In genomic region chr7:111784971-111785575, GRCh38 we compare ENCODE assay signal across 17 cellular contexts.
"Had no signal": no experiment of that assay in that cellular context is flagged by ENCODE, and none has a peak within 500 bp of the region (broad histone marks: within the 10 kb centered on the region; RNA-seq: fewer than 3 reads in every experiment).

No MANE protein-coding gene starts in this region.

- H3K4me1 ChIP-seq: breast epithelium, gastroesophageal sphincter had no signal

- H3K36me3 ChIP-seq: breast epithelium, transverse colon had no signal

- H3K27me3 ChIP-seq: breast epithelium, gastroesophageal sphincter, heart right ventricle, transverse colon had no signal

- H3K36me3 Mint-ChIP-seq: activated naive CD8-positive, alpha-beta T cell treated with anti-CD3 and anti-CD28 coated beads, Interleukin-2, amount 10 ng/mL, durations not matched to agents 7 days and 5 days had no signal

- H3K9me3 Mint-ChIP-seq: activated naive CD8-positive, alpha-beta T cell treated with anti-CD3 and anti-CD28 coated beads, Interleukin-2, amount 10 ng/mL, durations not matched to agents 7 days and 5 days; effector memory CD8-positive, alpha-beta T cell; nephron had no signal

- H3K9me3 ChIP-seq: breast epithelium, gastroesophageal sphincter, heart right ventricle, transverse colon had no signal

- ATAC-seq: effector memory CD8-positive, alpha-beta T cell; gastroesophageal sphincter; heart right ventricle; right cardiac atrium had no signal

- DNase-seq: activated naive CD4-positive, alpha-beta T cell; activated naive CD8-positive, alpha-beta T cell treated with anti-CD3 and anti-CD28 coated beads, Interleukin-2, amount 10 ng/mL, durations not matched to agents 7 days and 5 days; activated T-cell treated with anti-CD3 and anti-CD28 coated beads for 4 hours; dermis blood vessel endothelial cell; effector memory CD8-positive, alpha-beta T cell; heart right ventricle; mesenchymal stem cell; occipital lobe; right cardiac atrium; small intestine; stimulated activated CD4-positive, alpha-beta T cell treated with anti-CD3 and anti-CD28 coated beads, Interleukin-4, amount 100 ng/mL, for 24 hours; stimulated activated naive CD4-positive, alpha-beta T cell; SW 1271; transverse colon had no signal

- H3K27ac ChIP-seq: breast epithelium, gastroesophageal sphincter, heart right ventricle, transverse colon had no signal

- H3K4me3 Mint-ChIP-seq: activated naive CD8-positive, alpha-beta T cell treated with anti-CD3 and anti-CD28 coated beads, Interleukin-2, amount 10 ng/mL, durations not matched to agents 7 days and 5 days; effector memory CD8-positive, alpha-beta T cell; nephron had no signal

- H3K4me3 ChIP-seq: breast epithelium, gastroesophageal sphincter, heart right ventricle, transverse colon had no signal

- H3K27ac Mint-ChIP-seq: activated naive CD8-positive, alpha-beta T cell treated with anti-CD3 and anti-CD28 coated beads, Interleukin-2, amount 10 ng/mL, durations not matched to agents 7 days and 5 days; effector memory CD8-positive, alpha-beta T cell had no signal

- H3K4me1 Mint-ChIP-seq: activated naive CD8-positive, alpha-beta T cell treated with anti-CD3 and anti-CD28 coated beads, Interleukin-2, amount 10 ng/mL, durations not matched to agents 7 days and 5 days had no signal
